ENCODE assay signal across 8 cellular contexts in the genomic region with DNA sequence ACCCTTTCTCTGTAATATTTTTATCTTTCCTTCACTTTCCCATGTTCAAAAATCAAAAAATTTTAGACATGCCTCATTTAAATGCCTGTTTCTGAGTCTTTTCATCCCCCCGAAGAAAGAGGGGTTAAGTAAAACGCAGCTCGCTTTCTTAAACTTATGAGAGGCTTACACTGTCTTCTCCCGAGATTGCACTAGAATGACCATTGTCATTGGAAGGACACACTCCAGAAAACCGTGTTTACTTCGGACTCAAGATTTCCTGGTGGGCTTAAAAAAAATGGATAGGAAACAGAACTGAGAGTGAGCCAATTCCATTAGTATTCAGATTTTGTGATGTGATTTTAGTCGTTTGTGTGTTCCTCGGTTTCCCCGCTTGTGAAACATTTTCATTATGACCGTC. TPM values are rescaled to one million over a fixed set of nuclear protein-coding genes. Genes with fewer than 3 reads are reported as not detected.
DNase-seq lines count a peak whose midpoint lies in the region; ATAC-seq and TF ChIP-seq lines count a peak whose summit lies in the region.

No MANE protein-coding gene starts in this region.

- ATAC-seq in Right ventricle myocardium superior (ENCODE audit: poor library complexity) (no peak), HG03280 (IDR thresholded peaks at IDR 0.05; ENCODE audit: unreplicated experiment) (no peak), HG03469 (IDR thresholded peaks at IDR 0.05; ENCODE audit: unreplicated experiment) (no peak)

- TF ChIP-seq CTCF in left ventricle myocardium inferior (IDR thresholded peaks at IDR 0.05; ENCODE audit: borderline replicate concordance) (no peak), cardiac fibroblast (IDR thresholded peaks at IDR 0.05; ENCODE audit: low read depth, low read length) (no peak), vagina (IDR thresholded peaks at IDR 0.05) (no peak)

- peaks cover 70% of the 10 kb centered on the region for H3K4me1 ChIP-seq in left ventricle myocardium inferior
- no peaks in the 10 kb centered on the region for H3K4me1 ChIP-seq in mucosa of stomach (ENCODE audit: control insufficient read depth, insufficient read depth, low read length)
- H3K4me1 ChIP-seq in vagina, result peaks cover 44% of the 10 kb centered on the region

- H3K27me3 ChIP-seq in left ventricle myocardium inferior (ENCODE audit: low read depth), result no peaks in the 10 kb centered on the region
- H3K27me3 ChIP-seq in mucosa of stomach (ENCODE audit: control insufficient read depth, insufficient read depth, low read length), result no peaks in the 10 kb centered on the region
- no peaks in the 10 kb centered on the region for H3K27me3 ChIP-seq in vagina

- no peak for DNase-seq in left ventricle myocardium inferior
- DNase-seq in Right ventricle myocardium superior, result no peak
- peak in 1 of 2 donors; percentile 20 for DNase-seq in cardiac fibroblast (ENCODE audit: low read depth in 2 of 2)
- DNase-seq in vagina (ENCODE audit: extremely low spot score in 2 of 2), result no peak
- no peak for DNase-seq in NCI-H146 treated with DMSO at 0.1 percent for 48 hours (lab: John Stamatoyannopoulos, UW; ENCODE audit: unreplicated experiment)

- H3K27ac ChIP-seq in left ventricle myocardium inferior (replicated peaks) (peak overlapping the region; percentile 93), vagina (peak overlapping the region; percentile 94)

- H3K9me3 ChIP-seq in left ventricle myocardium inferior (replicated peaks), result no peaks in the 10 kb centered on the region
- no peaks in the 10 kb centered on the region for H3K9me3 ChIP-seq in mucosa of stomach (ENCODE audit: control insufficient read depth, low read length)
- no peaks in the 10 kb centered on the region for H3K9me3 ChIP-seq in vagina

- TF ChIP-seq POLR2A in vagina (IDR thresholded peaks at IDR 0.05), result no peak

- H3K4me3 ChIP-seq in left ventricle myocardium inferior, result peak overlapping the region; percentile 92
- H3K4me3 ChIP-seq in cardiac fibroblast (replicated peaks in 1 of 2; ENCODE audit: low read depth in 2 of 2, low read length in 2 of 2), result peak overlapping the region; percentile 83 to 90
- peak overlapping the region; percentile 76 for H3K4me3 ChIP-seq in mucosa of stomach (ENCODE audit: low read length)
- H3K4me3 ChIP-seq in vagina, result peak overlapping the region; percentile 83 to 94

- H3K9ac ChIP-seq in mucosa of stomach (ENCODE audit: low read length), result peak overlapping the region; percentile 68

- intact Hi-C loops in left ventricle myocardium inferior (cut with micrococcal nuclease), result no loop called here
- intact Hi-C loops in Right ventricle myocardium superior (cut with DNase I), result loop anchor here (10.0 kb wide), 1 partner anchor 112 kb away; no protein-coding TSS in a partner anchor
- intact Hi-C loops in vagina (cut with DNase I), result no loop called here

- H3K36me3 ChIP-seq in left ventricle myocardium inferior, result no peaks in the 10 kb centered on the region
- H3K36me3 ChIP-seq in mucosa of stomach (ENCODE audit: control insufficient read depth, insufficient read depth, low read length), result no peaks in the 10 kb centered on the region
- H3K36me3 ChIP-seq in vagina, result no peaks in the 10 kb centered on the region

RNA-seq across cellular contexts. Expression of a gene that starts 1.3 kb away (rescaled TPM):
- total RNA-seq in left ventricle myocardium inferior (19.9 TPM), Right ventricle myocardium superior (18.6 TPM), vagina (22.6 TPM)

RNA-seq across cellular contexts. Expression of a gene that starts 58.5 kb away (rescaled TPM):
- total RNA-seq in left ventricle myocardium inferior, result 3.8 TPM
- total RNA-seq in Right ventricle myocardium superior, result 6.2 TPM
- total RNA-seq in vagina, result 15.7 TPM
